ENCODE assay signal across 22 cellular contexts in genomic region chr19:28700176-28700575, GRCh38.
A peak's percentile ranks its signal among the peaks of the same experiment; 100 is the strongest.
DNase-seq lines count a peak whose midpoint lies in the region; ATAC-seq and TF ChIP-seq lines count a peak whose summit lies in the region.
"Had no signal": no experiment of that assay in that cellular context is flagged by ENCODE, and none has a peak within 500 bp of the region (broad histone marks: within the 10 kb centered on the region; RNA-seq: fewer than 3 reads in every experiment).

No MANE protein-coding gene starts in this region.

- H3K4me3 ChIP-seq in fibroblast of the aortic adventitia (ENCODE audit: low read depth, low read length) = no peak overlapping the region
- H3K4me3 ChIP-seq: HAP-1, Peyer's patch had no signal

- DNase-seq in EL (peak; percentile 6), OCI-M1 (lab: John Stamatoyannopoulos, UW) (peak; percentile 45), fibroblast of the aortic adventitia (ENCODE audit: low read depth) (peak; percentile 15), head of caudate nucleus (no peak), dermis blood vessel endothelial cell (no peak), activated gamma-delta T cell treated with Interleukin-2 at 50 U/mL for 16 hours (no peak)
- DNase-seq: BE2C, Calu3, DND-41, GOT3, IMR-90, KG1, MM.1S, NCI-H1048, NCI-H1417, NCI-H1694, NCI-H2029 treated with DMSO at 0.1 percent for 48 hours, NCI-H526 treated with DMSO at 0.1 percent for 48 hours, Peyer's patch, SHP77 treated with DMSO at 0.1 percent for 48 hours had no signal

- intact Hi-C loops in head of caudate nucleus (cut with DNase I) = no loop called here

- ATAC-seq in GM21529 (IDR thresholded peaks at IDR 0.05; ENCODE audit: unreplicated experiment) = no peak

- no peak for TF ChIP-seq CTCF in fibroblast of the aortic adventitia (IDR thresholded peaks at IDR 0.05; ENCODE audit: insufficient read depth, low read length)

Comparison
In these comparisons a context has a peak if more than half of its experiments do, and no peak if none do; other contexts are left out.
1. DNase-seq: peak in EL (single experiment), OCI-M1 (single experiment) and fibroblast of the aortic adventitia (single experiment); none in head of caudate nucleus (0 of 42), dermis blood vessel endothelial cell (single experiment) and activated gamma-delta T cell treated with Interleukin-2 at 50 U/mL for 16 hours (single experiment).